Comparison of ENCODE assay signal across 13 cellular contexts in genomic region chr7:81839708-81840359, GRCh38.
DNase-seq lines count a peak whose midpoint lies in the region; ATAC-seq, FAIRE-seq and TF ChIP-seq lines count a peak whose summit lies in the region.
"Had no signal": no experiment of that assay in that cellular context is flagged by ENCODE, and none has a peak within 500 bp of the region (broad histone marks: within the 10 kb centered on the region; RNA-seq: fewer than 3 reads in every experiment).

No MANE protein-coding gene starts in this region.

- TF ChIP-seq POLR2A in GM12891 (IDR thresholded peaks at IDR 0.05; ENCODE audit: low read depth, low read length): no peak

- H3K79me2 ChIP-seq in OCI-LY7 (ENCODE audit: insufficient read depth, low read depth, low read length): no peaks in the 10 kb centered on the region

- H3K4me3 Mint-ChIP-seq in natural killer cell: no peak overlapping the region
- H3K4me3 Mint-ChIP-seq: activated CD8-positive, alpha-beta memory T cell treated with anti-CD3 and anti-CD28 coated beads, Interleukin-2, amount 10 ng/mL, durations not matched to agents 7 days and 5 days; activated naive CD8-positive, alpha-beta T cell treated with anti-CD3 and anti-CD28 coated beads, Interleukin-2, amount 10 ng/mL, durations not matched to agents 7 days and 5 days; CD4-positive, alpha-beta memory T cell had no signal

- no peak overlapping the region for H3K27ac Mint-ChIP-seq in natural killer cell
- H3K27ac Mint-ChIP-seq: activated CD8-positive, alpha-beta memory T cell treated with anti-CD3 and anti-CD28 coated beads, Interleukin-2, amount 10 ng/mL, durations not matched to agents 7 days and 5 days; activated naive CD8-positive, alpha-beta T cell treated with anti-CD3 and anti-CD28 coated beads, Interleukin-2, amount 10 ng/mL, durations not matched to agents 7 days and 5 days had no signal

- intact Hi-C loops in OCI-LY7 (cut with micrococcal nuclease; ENCODE audit: unreplicated experiment): no loop called here
- intact Hi-C loops in natural killer cell (cut with micrococcal nuclease): no loop called here

- peak; percentile 88 for ATAC-seq in GM19023 (IDR thresholded peaks at IDR 0.05; ENCODE audit: unreplicated experiment)
- peak; percentile 89 for ATAC-seq in GM21786 (IDR thresholded peaks at IDR 0.05; ENCODE audit: unreplicated experiment)
- ATAC-seq in HG03103 (IDR thresholded peaks at IDR 0.05; ENCODE audit: low read depth, unreplicated experiment): peak; percentile 81
- ATAC-seq in natural killer cell: no peak
- ATAC-seq: activated CD8-positive, alpha-beta memory T cell treated with anti-CD3 and anti-CD28 coated beads, Interleukin-2, amount 10 ng/mL, durations not matched to agents 7 days and 5 days; left ventricle myocardium superior had no signal

- no peaks in the 10 kb centered on the region for H3K9me2 ChIP-seq in OCI-LY7 (ENCODE audit: insufficient read depth, low read length)

- H3K27ac ChIP-seq in OCI-LY7 (ENCODE audit: low read depth, low read length, poor library complexity, severe bottlenecking): peak overlapping the region; percentile 2
- H3K27ac ChIP-seq: suprapubic skin had no signal

- H4K20me1 ChIP-seq in OCI-LY7 (ENCODE audit: insufficient read depth, low read length): no peaks in the 10 kb centered on the region

- H3K9me3 Mint-ChIP-seq in natural killer cell: peaks cover 7 to 8% of the 10 kb centered on the region in 2 donors
- H3K9me3 Mint-ChIP-seq: activated naive CD8-positive, alpha-beta T cell treated with anti-CD3 and anti-CD28 coated beads, Interleukin-2, amount 10 ng/mL, durations not matched to agents 7 days and 5 days had no signal

- H3K36me3 ChIP-seq in OCI-LY7 (ENCODE audit: insufficient read depth, low read length): no peaks in the 10 kb centered on the region; the same call in 1 of the 2 replicates
- H3K36me3 ChIP-seq: suprapubic skin had no signal

- CTCF ChIA-PET in OCI-LY7 (lab: Charles Lee; ENCODE audit: unreplicated experiment): no interaction called here

- peak overlapping the region; percentile 8; the same call in 1 of the 2 replicates for H2AFZ ChIP-seq in OCI-LY7 (ENCODE audit: low read length)

- H3K9me3 ChIP-seq in OCI-LY7 (ENCODE audit: low read length): peaks cover 18% of the 10 kb centered on the region; the same call in 1 of the 2 replicates
- H3K9me3 ChIP-seq: suprapubic skin had no signal

- H3K4me1 ChIP-seq in OCI-LY7 (ENCODE audit: insufficient read depth, low read length, poor library complexity, severe bottlenecking): peaks cover 31% of the 10 kb centered on the region
- H3K4me1 ChIP-seq: suprapubic skin had no signal

- H3K27me3 Mint-ChIP-seq in natural killer cell (ENCODE audit: low read depth in 2 of 2): no peaks in the 10 kb centered on the region
- H3K27me3 Mint-ChIP-seq: activated CD8-positive, alpha-beta memory T cell treated with anti-CD3 and anti-CD28 coated beads, Interleukin-2, amount 10 ng/mL, durations not matched to agents 7 days and 5 days; activated naive CD8-positive, alpha-beta T cell treated with anti-CD3 and anti-CD28 coated beads, Interleukin-2, amount 10 ng/mL, durations not matched to agents 7 days and 5 days; CD4-positive, alpha-beta memory T cell had no signal

- FAIRE-seq in GM12891 (lab: Jason Lieb, UNC): no peak

- no peak overlapping the region for H3K4me3 ChIP-seq in OCI-LY7 (ENCODE audit: low read depth, low read length, poor library complexity, severe bottlenecking)
- H3K4me3 ChIP-seq: suprapubic skin had no signal

- no peaks in the 10 kb centered on the region for H3K4me1 Mint-ChIP-seq in natural killer cell
- H3K4me1 Mint-ChIP-seq: activated CD8-positive, alpha-beta memory T cell treated with anti-CD3 and anti-CD28 coated beads, Interleukin-2, amount 10 ng/mL, durations not matched to agents 7 days and 5 days; activated naive CD8-positive, alpha-beta T cell treated with anti-CD3 and anti-CD28 coated beads, Interleukin-2, amount 10 ng/mL, durations not matched to agents 7 days and 5 days; CD4-positive, alpha-beta memory T cell had no signal

- BruUV-seq in OCI-LY7 (replicated peaks; lab: Mats Ljungman, UMichigan): no TSS peak

- POLR2A ChIA-PET in OCI-LY7 (lab: Charles Lee): interaction anchor here (0.6 to 1.1 kb wide), 2 partner anchors 10 to 49 kb away, joined by 3 to 4 read pairs; no protein-coding TSS in a partner anchor

- DNase-seq in OCI-LY7 (ENCODE audit: low spot score) (no peak), natural killer cell (no peak), GM12891 (ENCODE audit: insufficient read length, low spot score) (no peak), Ammon's horn (ENCODE audit: low spot score) (no peak)
- DNase-seq: activated CD8-positive, alpha-beta memory T cell treated with anti-CD3 and anti-CD28 coated beads, Interleukin-2, amount 10 ng/mL, durations not matched to agents 7 days and 5 days; activated naive CD8-positive, alpha-beta T cell treated with anti-CD3 and anti-CD28 coated beads, Interleukin-2, amount 10 ng/mL, durations not matched to agents 7 days and 5 days; CD4-positive, alpha-beta memory T cell; left ventricle myocardium superior; NCI-H1092 treated with DMSO at 0.1 percent for 48 hours had no signal

- H3K4me2 ChIP-seq in OCI-LY7 (ENCODE audit: low read length): no peak overlapping the region

- no peaks in the 10 kb centered on the region for H3K36me3 Mint-ChIP-seq in natural killer cell
- H3K36me3 Mint-ChIP-seq: activated CD8-positive, alpha-beta memory T cell treated with anti-CD3 and anti-CD28 coated beads, Interleukin-2, amount 10 ng/mL, durations not matched to agents 7 days and 5 days; activated naive CD8-positive, alpha-beta T cell treated with anti-CD3 and anti-CD28 coated beads, Interleukin-2, amount 10 ng/mL, durations not matched to agents 7 days and 5 days; CD4-positive, alpha-beta memory T cell had no signal

- no peak for TF ChIP-seq CTCF in OCI-LY7 (conservative IDR thresholded peaks at IDR 0.05; ENCODE audit: low read length)
- TF ChIP-seq CTCF in natural killer cell (IDR thresholded peaks at IDR 0.05): no peak

TF ChIP-seq in GM12891, 5 proteins besides CTCF, POLR2A, EP300 and RAD21:
- TF ChIP-seq POU2F2 (IDR thresholded peaks at IDR 0.05; ENCODE audit: low read depth, low read length) (no peak), PAX5 (IDR thresholded peaks at IDR 0.05; ENCODE audit: insufficient read depth, low read length, severe bottlenecking) (no peak), POLR2AphosphoS5 (IDR thresholded peaks at IDR 0.05; ENCODE audit: low read depth, low read length) (no peak), SPI1 (IDR thresholded peaks at IDR 0.05; ENCODE audit: low read depth, low read length) (no peak), TAF1 (IDR thresholded peaks at IDR 0.05; ENCODE audit: low read depth, low read length) (no peak)

Comparison
In these comparisons a context has a peak if more than half of its experiments do, and no peak if none do; other contexts are left out.
1. ATAC-seq: peak in GM19023 (single experiment), GM21786 (single experiment) and HG03103 (single experiment); none in natural killer cell (0 of 3).